29 cellular contexts compared by ENCODE assay signal in genomic region chr12:130956456-130957303, GRCh38. TPM values are rescaled to one million over a fixed set of nuclear protein-coding genes. Genes with fewer than 3 reads are reported as not detected.
A peak's percentile ranks its signal among the peaks of the same experiment; 100 is the strongest.
DNase-seq lines count a peak whose midpoint lies in the region; ATAC-seq and TF ChIP-seq lines count a peak whose summit lies in the region.
"Had no signal": no experiment of that assay in that cellular context is flagged by ENCODE, and none has a peak within 500 bp of the region (broad histone marks: within the 10 kb centered on the region; RNA-seq: fewer than 3 reads in every experiment).

No MANE protein-coding gene starts in this region.

- H3K4me1 Mint-ChIP-seq in osteocyte (ENCODE audit: unreplicated experiment) = peaks cover 16% of the 10 kb centered on the region
- H3K4me1 Mint-ChIP-seq: activated naive CD8-positive, alpha-beta T cell treated with anti-CD3 and anti-CD28 coated beads, Interleukin-2, amount 10 ng/mL, durations not matched to agents 7 days and 5 days had no signal

- H3K4me1 ChIP-seq in cardiac muscle cell (ENCODE audit: low read depth) = peaks cover 34% of the 10 kb centered on the region
- peaks cover 95% of the 10 kb centered on the region for H3K4me1 ChIP-seq in left ventricle myocardium inferior
- peaks cover 29% of the 10 kb centered on the region for H3K4me1 ChIP-seq in vagina
- H3K4me1 ChIP-seq: uterus had no signal

- H3K9me3 ChIP-seq in cardiac muscle cell (ENCODE audit: low read depth) = no peaks in the 10 kb centered on the region
- H3K9me3 ChIP-seq in left ventricle myocardium inferior (replicated peaks) = no peaks in the 10 kb centered on the region
- no peaks in the 10 kb centered on the region for H3K9me3 ChIP-seq in vagina
- H3K9me3 ChIP-seq: ovary, spleen, uterus had no signal

- TF ChIP-seq POLR2A in vagina (IDR thresholded peaks at IDR 0.05) = no peak

- H3K27me3 ChIP-seq in cardiac muscle cell (no peaks in the 10 kb centered on the region), left ventricle myocardium inferior (ENCODE audit: low read depth) (no peaks in the 10 kb centered on the region), vagina (no peaks in the 10 kb centered on the region)
- H3K27me3 ChIP-seq: ovary, uterus had no signal

- H3K4me3 ChIP-seq in cardiac muscle cell (no peak overlapping the region), left ventricle myocardium inferior (peak overlapping the region; percentile 73), vagina (peak overlapping the region; percentile 44 to 51)
- H3K4me3 ChIP-seq: ovary, PC-9, spleen, uterus had no signal

- H3K36me3 ChIP-seq in cardiac muscle cell (no peaks in the 10 kb centered on the region), left ventricle myocardium inferior (peaks cover 7% of the 10 kb centered on the region), vagina (no peaks in the 10 kb centered on the region)
- H3K36me3 ChIP-seq: ovary, spleen, uterus, WERI-Rb-1 had no signal

- no peak for DNase-seq in cardiac muscle cell (ENCODE audit: low read depth in 1 of 2, low spot score in 1 of 2)
- DNase-seq in left cardiac atrium = no peak
- DNase-seq in left ventricle myocardium inferior = no peak
- peak; percentile 84 for DNase-seq in osteocyte (ENCODE audit: extremely low spot score, unreplicated experiment)
- no peak for DNase-seq in vagina (ENCODE audit: extremely low spot score in 2 of 2)
- no peak for DNase-seq in globus pallidus (ENCODE audit: low spot score)
- DNase-seq in NCI-H128 (lab: John Stamatoyannopoulos, UW; ENCODE audit: unreplicated experiment) = no peak
- DNase-seq in dedifferentiated amniotic fluid mesenchymal stem cell (ENCODE audit: extremely low spot score) = no peak
- DNase-seq: activated CD4-positive, alpha-beta T cell treated with anti-CD3 and anti-CD28 coated beads for 48 hours; activated gamma-delta T cell; activated naive CD8-positive, alpha-beta T cell treated with anti-CD3 and anti-CD28 coated beads, Interleukin-2, amount 10 ng/mL, durations not matched to agents 7 days and 5 days; activated T-cell treated with anti-CD3 and anti-CD28 coated beads, Interleukin-2, amount 50 U/mL, for 1 hour; CD4-positive, alpha-beta T cell; cerebellar nuclear complex; GOT3; midbrain; NCI-H1092 treated with DMSO at 0.1 percent for 48 hours; NCI-H2029 treated with DMSO at 0.1 percent for 48 hours; NCI-H526 treated with DMSO at 0.1 percent for 48 hours; ovary; PC-9; SHP77; spleen; T-helper 9 cell; WERI-Rb-1 had no signal

- no peak for ATAC-seq in left cardiac atrium
- ATAC-seq: natural killer cell treated with Interleukin-12 subunit alpha and Interleukin-12 subunit beta and Interleukin-15 and Interleukin-18, amount 100 ng/mL, for 72 hours had no signal

- H3K4me3 Mint-ChIP-seq in osteocyte (ENCODE audit: unreplicated experiment) = no peak overlapping the region
- H3K4me3 Mint-ChIP-seq: activated naive CD8-positive, alpha-beta T cell treated with anti-CD3 and anti-CD28 coated beads, Interleukin-2, amount 10 ng/mL, durations not matched to agents 7 days and 5 days; CD4-positive, alpha-beta T cell; natural killer cell treated with Interleukin-12 subunit alpha and Interleukin-12 subunit beta and Interleukin-15 and Interleukin-18, amount 100 ng/mL, for 72 hours had no signal

- intact Hi-C loops in left cardiac atrium (cut with DNase I) (no loop called here), left ventricle myocardium inferior (cut with micrococcal nuclease) (no loop called here), vagina (cut with DNase I) (no loop called here)

- no peak for TF ChIP-seq CTCF in cardiac muscle cell (IDR thresholded peaks at IDR 0.05; ENCODE audit: low read depth, low read length)
- TF ChIP-seq CTCF in left ventricle myocardium inferior (IDR thresholded peaks at IDR 0.05; ENCODE audit: borderline replicate concordance) = no peak
- no peak for TF ChIP-seq CTCF in osteocyte (IDR thresholded peaks at IDR 0.05)
- no peak for TF ChIP-seq CTCF in vagina (IDR thresholded peaks at IDR 0.05)

- H3K9me3 Mint-ChIP-seq in osteocyte (ENCODE audit: unreplicated experiment) = no peaks in the 10 kb centered on the region
- H3K9me3 Mint-ChIP-seq: activated naive CD8-positive, alpha-beta T cell treated with anti-CD3 and anti-CD28 coated beads, Interleukin-2, amount 10 ng/mL, durations not matched to agents 7 days and 5 days; CD4-positive, alpha-beta T cell; natural killer cell treated with Interleukin-12 subunit alpha and Interleukin-12 subunit beta and Interleukin-15 and Interleukin-18, amount 100 ng/mL, for 72 hours had no signal

- H3K36me3 Mint-ChIP-seq in osteocyte (ENCODE audit: unreplicated experiment) = no peaks in the 10 kb centered on the region
- H3K36me3 Mint-ChIP-seq: activated naive CD8-positive, alpha-beta T cell treated with anti-CD3 and anti-CD28 coated beads, Interleukin-2, amount 10 ng/mL, durations not matched to agents 7 days and 5 days; natural killer cell treated with Interleukin-12 subunit alpha and Interleukin-12 subunit beta and Interleukin-15 and Interleukin-18, amount 100 ng/mL, for 72 hours had no signal

- H3K27me3 Mint-ChIP-seq in osteocyte (ENCODE audit: unreplicated experiment) = peaks cover 11% of the 10 kb centered on the region

- H3K27ac Mint-ChIP-seq in osteocyte (ENCODE audit: unreplicated experiment) = no peak overlapping the region
- H3K27ac Mint-ChIP-seq: activated naive CD8-positive, alpha-beta T cell treated with anti-CD3 and anti-CD28 coated beads, Interleukin-2, amount 10 ng/mL, durations not matched to agents 7 days and 5 days; CD4-positive, alpha-beta T cell; natural killer cell treated with Interleukin-12 subunit alpha and Interleukin-12 subunit beta and Interleukin-15 and Interleukin-18, amount 100 ng/mL, for 72 hours had no signal

- H3K27ac ChIP-seq in cardiac muscle cell (peak overlapping the region; percentile 19), left ventricle myocardium inferior (replicated peaks) (peak overlapping the region; percentile 89), vagina (peak overlapping the region; percentile 50)
- H3K27ac ChIP-seq: ovary, PC-9, spleen, WERI-Rb-1 had no signal

RNA-seq across cellular contexts. Expression of gene ADGRD1, which starts 3.0 kb away (rescaled TPM):
- total RNA-seq in cardiac muscle cell (58.8 and 74.0 TPM in 2 replicates), left cardiac atrium (100 to 1,000 TPM; 143 to 254 TPM), left ventricle myocardium inferior (99.5 TPM), osteocyte (1.0 and 1.5 TPM in 2 replicates), vagina (35.8 TPM)
- polyA plus RNA-seq in cardiac muscle cell = 66.6 and 76.2 TPM in 2 replicates
- total RNA-seq: activated naive CD8-positive, alpha-beta T cell treated with anti-CD3 and anti-CD28 coated beads, Interleukin-2, amount 10 ng/mL, durations not matched to agents 7 days and 5 days; endothelial cell of umbilical vein; M059J; natural killer cell treated with Interleukin-12 subunit alpha and Interleukin-12 subunit beta and Interleukin-15 and Interleukin-18, amount 100 ng/mL, for 72 hours; PC-9 had no signal

Comparison
In these comparisons a context has a peak if more than half of its experiments do, and no peak if none do; other contexts are left out.
1. H3K27ac ChIP-seq: peak in every context shown above with its lines; median percentile 89 in left ventricle myocardium inferior; 50 in vagina; 19 in cardiac muscle cell.
2. RNA of gene ADGRD1, which starts 3.0 kb away (total RNA-seq): 143 to 254 TPM in left cardiac atrium, 99.5 TPM in left ventricle myocardium inferior (single experiment), 58.8 to 74.0 TPM in cardiac muscle cell and 35.8 TPM in vagina (single experiment); 1.0 to 1.5 TPM in osteocyte; every median in the first group is over 10 times any median in the second.